20 cellular contexts compared by ENCODE assay signal in the genomic region with DNA sequence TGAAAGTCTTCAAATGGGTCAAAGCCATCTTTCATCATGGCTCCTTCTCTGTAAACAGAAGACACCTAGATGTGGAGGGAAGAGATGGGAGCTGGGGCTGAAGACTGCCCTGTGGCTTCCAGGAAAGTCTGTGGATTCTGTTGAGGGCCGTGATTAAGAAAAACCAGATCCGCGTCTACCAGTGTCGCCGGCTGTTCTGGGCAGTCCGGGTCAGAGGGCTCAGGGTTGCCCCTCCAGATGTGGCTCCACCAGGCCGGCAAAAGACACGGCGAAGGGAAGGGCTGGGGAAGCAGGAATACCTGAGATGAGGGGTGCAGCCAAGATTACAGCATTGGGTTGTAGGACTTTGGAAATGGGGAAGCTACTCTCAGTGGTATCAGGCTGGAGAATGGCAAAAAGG.
A peak's percentile ranks its signal among the peaks of the same experiment; 100 is the strongest.
DNase-seq lines count a peak whose midpoint lies in the region; ATAC-seq and TF ChIP-seq lines count a peak whose summit lies in the region.
"Had no signal": no experiment of that assay in that cellular context is flagged by ENCODE, and none has a peak within 500 bp of the region (broad histone marks: within the 10 kb centered on the region; RNA-seq: fewer than 3 reads in every experiment).

No MANE protein-coding gene starts in this region.

- H3K9me3 Mint-ChIP-seq in osteocyte (ENCODE audit: unreplicated experiment) = no peaks in the 10 kb centered on the region
- no peaks in the 10 kb centered on the region for H3K9me3 Mint-ChIP-seq in activated CD4-positive, alpha-beta T cell treated with anti-CD3 and anti-CD28 coated beads for 36 hours (ENCODE audit: low read depth)
- H3K9me3 Mint-ChIP-seq: CD4-positive, CD25-positive, alpha-beta regulatory T cell; CD8-positive, alpha-beta memory T cell had no signal

- no peaks in the 10 kb centered on the region for H3K79me2 ChIP-seq in OCI-LY3 (ENCODE audit: low read length)

- H4K20me1 ChIP-seq in OCI-LY3 (ENCODE audit: insufficient read depth, low read length) = no peaks in the 10 kb centered on the region

- H3K36me3 Mint-ChIP-seq in osteocyte (ENCODE audit: unreplicated experiment) = no peaks in the 10 kb centered on the region
- H3K36me3 Mint-ChIP-seq in activated CD4-positive, alpha-beta T cell treated with anti-CD3 and anti-CD28 coated beads for 36 hours (ENCODE audit: low read depth) = no peaks in the 10 kb centered on the region
- H3K36me3 Mint-ChIP-seq: CD4-positive, CD25-positive, alpha-beta regulatory T cell; CD8-positive, alpha-beta memory T cell had no signal

- H3K36me3 ChIP-seq in OCI-LY3 (replicated peaks; ENCODE audit: low read depth, low read length) = no peaks in the 10 kb centered on the region
- H3K36me3 ChIP-seq: BE2C, HAP-1 had no signal

- intact Hi-C loops in activated CD4-positive, alpha-beta T cell treated with anti-CD3 and anti-CD28 coated beads for 36 hours (cut with DNase I, micrococcal nuclease) = no loop called here

- H3K9me3 ChIP-seq in OCI-LY3 (ENCODE audit: insufficient read depth, low read length) = no peaks in the 10 kb centered on the region
- H3K9me3 ChIP-seq: BE2C, Caco-2, HAP-1 had no signal

- 0 out of 2 replicates have a peak overlapping the region, but pooled peaks have one; percentile 57 for H3K9ac ChIP-seq in OCI-LY3 (ENCODE audit: low read length)
- H3K9ac ChIP-seq: GM23248 had no signal

- POLR2A ChIA-PET in activated CD4-positive, alpha-beta T cell treated with anti-CD3 and anti-CD28 coated beads for 36 hours (lab: Charles Lee) = no interaction called here

- ATAC-seq in activated CD4-positive, alpha-beta T cell treated with anti-CD3 and anti-CD28 coated beads for 36 hours = no peak
- no peak for ATAC-seq in GM19395 (IDR thresholded peaks at IDR 0.05; ENCODE audit: unreplicated experiment)

- peaks cover 26% of the 10 kb centered on the region for H3K4me1 ChIP-seq in OCI-LY3 (ENCODE audit: low read length)
- H3K4me1 ChIP-seq: Caco-2, HAP-1 had no signal

- DNase-seq in HL-60 (ENCODE audit: low read depth in 1 of 2, low spot score in 1 of 2) (no peak), ecto neural progenitor cell (ENCODE audit: low spot score) (peak; percentile 22), osteocyte (ENCODE audit: extremely low spot score, unreplicated experiment) (peak; percentile 71), GDM1 (lab: John Stamatoyannopoulos, UW) (no peak), T1000 (lab: John Stamatoyannopoulos, UW) (no peak)
- DNase-seq in activated CD4-positive, alpha-beta T cell treated with anti-CD3 and anti-CD28 coated beads for 36 hours = no peak
- DNase-seq: ACHN; BE2C; Caco-2; CD4-positive, CD25-positive, alpha-beta regulatory T cell; CD8-positive, alpha-beta memory T cell; DMS153; DMS79; GM23248; IMR-90 had no signal

- no peaks in the 10 kb centered on the region for H3K27me3 ChIP-seq in HL-60 (ENCODE audit: insufficient read depth, poor library complexity, severe bottlenecking)
- peaks cover 7% of the 10 kb centered on the region for H3K27me3 ChIP-seq in OCI-LY3 (ENCODE audit: low read depth, low read length)
- H3K27me3 ChIP-seq: BE2C had no signal

- TF ChIP-seq CTCF in HL-60 (IDR thresholded peaks at IDR 0.05; ENCODE audit: insufficient read depth, low read length) (no peak), OCI-LY3 (IDR thresholded peaks at IDR 0.05; ENCODE audit: low read depth, low read length) (no peak), osteocyte (IDR thresholded peaks at IDR 0.05) (no peak)

- CTCF ChIA-PET in activated CD4-positive, alpha-beta T cell treated with anti-CD3 and anti-CD28 coated beads for 36 hours (lab: Charles Lee) = no interaction called here

- H3K4me3 ChIP-seq in HL-60 (replicated peaks; ENCODE audit: insufficient read depth, low read length) (no peak overlapping the region), OCI-LY3 (ENCODE audit: low read length) (no peak overlapping the region)
- H3K4me3 ChIP-seq: GM12878, GM23248, HAP-1, K562 had no signal

- H3K4me1 Mint-ChIP-seq in osteocyte (ENCODE audit: unreplicated experiment) = peaks cover 33% of the 10 kb centered on the region
- no peaks in the 10 kb centered on the region for H3K4me1 Mint-ChIP-seq in activated CD4-positive, alpha-beta T cell treated with anti-CD3 and anti-CD28 coated beads for 36 hours
- H3K4me1 Mint-ChIP-seq: CD8-positive, alpha-beta memory T cell had no signal

- peak overlapping the region; percentile 81 for H3K4me2 ChIP-seq in OCI-LY3 (ENCODE audit: low read length)

- H3K4me3 Mint-ChIP-seq in osteocyte (ENCODE audit: unreplicated experiment) = no peak overlapping the region
- H3K4me3 Mint-ChIP-seq in activated CD4-positive, alpha-beta T cell treated with anti-CD3 and anti-CD28 coated beads for 36 hours = no peak overlapping the region
- H3K4me3 Mint-ChIP-seq: CD4-positive, CD25-positive, alpha-beta regulatory T cell; CD8-positive, alpha-beta memory T cell had no signal

- peaks cover 13% of the 10 kb centered on the region for H3K27me3 Mint-ChIP-seq in osteocyte (ENCODE audit: unreplicated experiment)
- H3K27me3 Mint-ChIP-seq in activated CD4-positive, alpha-beta T cell treated with anti-CD3 and anti-CD28 coated beads for 36 hours = no peaks in the 10 kb centered on the region
- H3K27me3 Mint-ChIP-seq: CD4-positive, CD25-positive, alpha-beta regulatory T cell; CD8-positive, alpha-beta memory T cell had no signal

- H3K27ac Mint-ChIP-seq in osteocyte (ENCODE audit: unreplicated experiment) = no peak overlapping the region
- H3K27ac Mint-ChIP-seq in activated CD4-positive, alpha-beta T cell treated with anti-CD3 and anti-CD28 coated beads for 36 hours = no peak overlapping the region
- H3K27ac Mint-ChIP-seq: CD4-positive, CD25-positive, alpha-beta regulatory T cell; CD8-positive, alpha-beta memory T cell had no signal

- H2AFZ ChIP-seq in OCI-LY3 (ENCODE audit: low read depth, low read length) = peak overlapping the region; percentile 99; the same call in 1 of the 2 replicates
- H2AFZ ChIP-seq: GM23248 had no signal

- peak overlapping the region; percentile 58; the same call in 1 of the 2 replicates for H3K27ac ChIP-seq in HL-60 (replicated peaks)
- H3K27ac ChIP-seq in OCI-LY3 (ENCODE audit: low read length) = peak overlapping the region; percentile 67
- H3K27ac ChIP-seq: GM23248 had no signal

Comparison
In these comparisons a context has a peak if more than half of its experiments do, and no peak if none do; other contexts are left out.
1. DNase-seq: peak in ecto neural progenitor cell (single experiment) and osteocyte (single experiment); none in HL-60 (0 of 2), activated CD4-positive, alpha-beta T cell treated with anti-CD3 and anti-CD28 coated beads for 36 hours (single experiment), GDM1 (single experiment) and T1000 (single experiment).